In genomic region chr4:44927361-44928061, GRCh38 we compare ENCODE assay signal across 8 cellular contexts.
A peak's percentile ranks its signal among the peaks of the same experiment; 100 is the strongest.
DNase-seq lines count a peak whose midpoint lies in the region; ATAC-seq and TF ChIP-seq lines count a peak whose summit lies in the region.

No MANE protein-coding gene starts in this region.

- intact Hi-C loops in body of pancreas (cut with DNase I), result no loop called here
- intact Hi-C loops in activated CD4-positive, alpha-beta T cell treated with anti-CD3 and anti-CD28 coated beads, Interleukin-2, amount 10 ng/mL, durations not matched to agents 24 days and 14 days (cut with micrococcal nuclease), result loop anchor here (5.0 kb wide), 1 partner anchor 50 kb away; no protein-coding TSS in a partner anchor

- H3K9me3 ChIP-seq in body of pancreas (no peaks in the 10 kb centered on the region), neural cell (ENCODE audit: low read length) (no peaks in the 10 kb centered on the region)

- TF ChIP-seq CTCF in GM20000 (IDR thresholded peaks at IDR 0.05; ENCODE audit: extremely low read depth, missing control alignments) (no peak), body of pancreas (IDR thresholded peaks at IDR 0.05) (peak; percentile 18 to 75 (median 49)), neural cell (IDR thresholded peaks at IDR 0.05; ENCODE audit: poor library complexity, severe bottlenecking) (peak; percentile 82)

- H3K9me2 ChIP-seq in neural cell (ENCODE audit: insufficient read depth, low read length), result no peaks in the 10 kb centered on the region

- TF ChIP-seq RAD21 in neural cell (conservative IDR thresholded peaks at IDR 0.05), result peak; percentile 92

- H3K27ac ChIP-seq in body of pancreas, result no peak overlapping the region
- no peak overlapping the region for H3K27ac ChIP-seq in neural cell (ENCODE audit: low read length)

- H3F3A ChIP-seq in neural cell (ENCODE audit: insufficient read depth, low read length, poor library complexity, severe bottlenecking), result no peaks in the 10 kb centered on the region

- no peaks in the 10 kb centered on the region for H3K27me3 Mint-ChIP-seq in stimulated activated naive CD8-positive, alpha-beta T cell treated with anti-CD3 and anti-CD28 coated beads, Interleukin-15, amount 100 ng/mL, for 72 hours
- H3K27me3 Mint-ChIP-seq in activated CD4-positive, alpha-beta T cell treated with anti-CD3 and anti-CD28 coated beads, Interleukin-2, amount 10 ng/mL, durations not matched to agents 24 days and 14 days, result no peaks in the 10 kb centered on the region

- no peaks in the 10 kb centered on the region for H3K4me1 Mint-ChIP-seq in stimulated activated naive CD8-positive, alpha-beta T cell treated with anti-CD3 and anti-CD28 coated beads, Interleukin-15, amount 100 ng/mL, for 72 hours
- H3K4me1 Mint-ChIP-seq in activated CD4-positive, alpha-beta T cell treated with anti-CD3 and anti-CD28 coated beads, Interleukin-2, amount 10 ng/mL, durations not matched to agents 24 days and 14 days, result no peaks in the 10 kb centered on the region

- WGBS in body of pancreas, 2 donors, result 18 to 21% methylated on average over 2 of the region's 2 CpGs

- H3K4me1 ChIP-seq in body of pancreas, result peaks cover 14% of the 10 kb centered on the region

- no peaks in the 10 kb centered on the region for H4K20me1 ChIP-seq in neural cell (ENCODE audit: insufficient read depth)

- H3K36me3 Mint-ChIP-seq in activated CD4-positive, alpha-beta T cell treated with anti-CD3 and anti-CD28 coated beads, Interleukin-2, amount 10 ng/mL, durations not matched to agents 24 days and 14 days (ENCODE audit: low read depth), result no peaks in the 10 kb centered on the region

- TF ChIP-seq POLR2A in body of pancreas (IDR thresholded peaks at IDR 0.05), result no peak

- no peak overlapping the region for H3K9ac ChIP-seq in neural cell (ENCODE audit: low read length)

- DNase-seq in AG20443 (ENCODE audit: low spot score) (peak; percentile 11), GM20000 (ENCODE audit: low spot score) (peak; percentile 10), NCI-H1417 (lab: John Stamatoyannopoulos, UW) (peak; percentile 4 to 77 (median 11)), body of pancreas (no peak)
- no peak for DNase-seq in stimulated activated naive CD8-positive, alpha-beta T cell treated with anti-CD3 and anti-CD28 coated beads, Interleukin-15, amount 100 ng/mL, for 72 hours
- DNase-seq in activated CD4-positive, alpha-beta T cell treated with anti-CD3 and anti-CD28 coated beads, Interleukin-2, amount 10 ng/mL, durations not matched to agents 24 days and 14 days, result no peak

- H3K4me3 Mint-ChIP-seq in stimulated activated naive CD8-positive, alpha-beta T cell treated with anti-CD3 and anti-CD28 coated beads, Interleukin-15, amount 100 ng/mL, for 72 hours, result no peak overlapping the region
- no peak overlapping the region for H3K4me3 Mint-ChIP-seq in activated CD4-positive, alpha-beta T cell treated with anti-CD3 and anti-CD28 coated beads, Interleukin-2, amount 10 ng/mL, durations not matched to agents 24 days and 14 days

- H3K27ac Mint-ChIP-seq in stimulated activated naive CD8-positive, alpha-beta T cell treated with anti-CD3 and anti-CD28 coated beads, Interleukin-15, amount 100 ng/mL, for 72 hours, result no peak overlapping the region
- H3K27ac Mint-ChIP-seq in activated CD4-positive, alpha-beta T cell treated with anti-CD3 and anti-CD28 coated beads, Interleukin-2, amount 10 ng/mL, durations not matched to agents 24 days and 14 days, result no peak overlapping the region

- no peak overlapping the region for H2AFZ ChIP-seq in neural cell (ENCODE audit: low read depth, low read length)

- H3K36me3 ChIP-seq in body of pancreas (replicated peaks in 1 of 2; ENCODE audit: insufficient read depth in 1 of 2, low read depth in 2 of 2), result no peaks in the 10 kb centered on the region
- H3K36me3 ChIP-seq in neural cell (ENCODE audit: insufficient read depth, low read length), result no peaks in the 10 kb centered on the region

- TF ChIP-seq EP300 in neural cell (conservative IDR thresholded peaks at IDR 0.05; ENCODE audit: poor library complexity, severe bottlenecking), result no peak

- peak; percentile 47 for ATAC-seq in body of pancreas
- ATAC-seq in stimulated activated naive CD8-positive, alpha-beta T cell treated with anti-CD3 and anti-CD28 coated beads, Interleukin-15, amount 100 ng/mL, for 72 hours, result no peak
- no peak for ATAC-seq in HG03280 (IDR thresholded peaks at IDR 0.05; ENCODE audit: unreplicated experiment)

- no peaks in the 10 kb centered on the region for H3K27me3 ChIP-seq in body of pancreas
- H3K27me3 ChIP-seq in neural cell (ENCODE audit: insufficient read depth, low read depth, low read length), result no peaks in the 10 kb centered on the region

- H3K4me2 ChIP-seq in neural cell (ENCODE audit: low read length), result no peak overlapping the region

- H3K4me3 ChIP-seq in body of pancreas (no peak overlapping the region), neural cell (ENCODE audit: low read length) (no peak overlapping the region)

- H3K79me2 ChIP-seq in neural cell (replicated peaks; ENCODE audit: insufficient read depth, low read length), result no peaks in the 10 kb centered on the region

- H3K9me3 Mint-ChIP-seq in stimulated activated naive CD8-positive, alpha-beta T cell treated with anti-CD3 and anti-CD28 coated beads, Interleukin-15, amount 100 ng/mL, for 72 hours, result no peaks in the 10 kb centered on the region
- H3K9me3 Mint-ChIP-seq in activated CD4-positive, alpha-beta T cell treated with anti-CD3 and anti-CD28 coated beads, Interleukin-2, amount 10 ng/mL, durations not matched to agents 24 days and 14 days, result no peaks in the 10 kb centered on the region

TF ChIP-seq in neural cell, 6 proteins besides CTCF, POLR2A, EP300 and RAD21:
- TF ChIP-seq TAF1 (IDR thresholded peaks at IDR 0.05; ENCODE audit: low read depth) (no peak), SMC3 (conservative IDR thresholded peaks at IDR 0.05; ENCODE audit: poor library complexity) (peak; percentile 91)

Comparison
In these comparisons a context has a peak if more than half of its experiments do, and no peak if none do; other contexts are left out.
1. DNase-seq: peak in AG20443 (single experiment), GM20000 (single experiment) and NCI-H1417 (3 of 3); none in body of pancreas (0 of 4), stimulated activated naive CD8-positive, alpha-beta T cell treated with anti-CD3 and anti-CD28 coated beads, Interleukin-15, amount 100 ng/mL, for 72 hours (0 of 2) and activated CD4-positive, alpha-beta T cell treated with anti-CD3 and anti-CD28 coated beads, Interleukin-2, amount 10 ng/mL, durations not matched to agents 24 days and 14 days (single experiment).